Comparison of ENCODE assay signal across 1 cellular context in the genomic region with DNA sequence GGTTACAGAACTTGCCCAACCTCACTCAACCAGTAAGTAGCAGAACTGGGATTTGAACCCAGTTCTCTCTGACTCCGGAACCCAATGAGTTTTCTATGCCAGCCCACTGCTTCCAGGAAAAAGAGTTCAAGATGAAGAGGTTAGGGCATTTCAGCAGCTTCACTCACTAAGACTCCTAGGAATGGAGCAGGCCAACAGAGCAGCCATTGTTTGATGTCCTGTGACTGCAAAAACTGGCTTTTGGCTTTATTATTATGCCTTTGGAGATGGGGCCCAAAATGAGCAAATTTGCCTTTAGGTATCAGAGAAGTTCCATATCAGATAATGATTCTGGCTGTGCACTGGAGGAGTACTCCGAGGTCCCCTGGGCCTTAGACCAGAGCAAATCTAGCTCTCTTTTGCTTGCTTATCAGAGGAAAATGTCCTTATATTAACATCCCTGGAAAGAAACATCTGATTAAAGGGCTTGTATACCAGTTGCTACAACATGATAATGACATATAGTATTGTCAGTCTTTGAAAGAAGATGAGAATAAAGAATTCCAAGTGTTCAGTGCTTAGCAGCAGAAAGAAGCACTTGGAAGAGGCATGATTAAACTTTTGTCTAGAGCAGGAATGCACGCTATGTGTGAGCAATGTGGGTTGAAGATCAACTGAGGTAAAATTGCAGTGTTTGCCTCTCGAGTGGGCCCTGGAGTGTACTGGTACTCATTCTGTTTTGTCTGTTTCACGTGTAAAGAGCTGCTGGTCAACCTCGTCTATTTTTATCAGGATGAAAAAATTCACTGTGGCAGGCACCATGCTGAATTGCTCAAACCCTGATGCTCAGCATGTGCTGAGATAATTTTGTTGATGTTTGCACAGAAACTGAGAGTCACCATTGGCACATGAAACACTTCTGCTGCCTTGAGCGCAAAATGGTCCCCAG.
TF ChIP-seq lines count a peak whose summit lies in the region.

No MANE protein-coding gene starts in this region.

TF ChIP-seq in IMR-90, 13 proteins besides CTCF, POLR2A, EP300 and RAD21:
- no peak for TF ChIP-seq FOS (IDR thresholded peaks at IDR 0.05; ENCODE audit: low read depth, low read length)
- TF ChIP-seq MXI1 (IDR thresholded peaks at IDR 0.05; ENCODE audit: borderline replicate concordance, low read depth, low read length), result no peak
